In the genomic region with DNA sequence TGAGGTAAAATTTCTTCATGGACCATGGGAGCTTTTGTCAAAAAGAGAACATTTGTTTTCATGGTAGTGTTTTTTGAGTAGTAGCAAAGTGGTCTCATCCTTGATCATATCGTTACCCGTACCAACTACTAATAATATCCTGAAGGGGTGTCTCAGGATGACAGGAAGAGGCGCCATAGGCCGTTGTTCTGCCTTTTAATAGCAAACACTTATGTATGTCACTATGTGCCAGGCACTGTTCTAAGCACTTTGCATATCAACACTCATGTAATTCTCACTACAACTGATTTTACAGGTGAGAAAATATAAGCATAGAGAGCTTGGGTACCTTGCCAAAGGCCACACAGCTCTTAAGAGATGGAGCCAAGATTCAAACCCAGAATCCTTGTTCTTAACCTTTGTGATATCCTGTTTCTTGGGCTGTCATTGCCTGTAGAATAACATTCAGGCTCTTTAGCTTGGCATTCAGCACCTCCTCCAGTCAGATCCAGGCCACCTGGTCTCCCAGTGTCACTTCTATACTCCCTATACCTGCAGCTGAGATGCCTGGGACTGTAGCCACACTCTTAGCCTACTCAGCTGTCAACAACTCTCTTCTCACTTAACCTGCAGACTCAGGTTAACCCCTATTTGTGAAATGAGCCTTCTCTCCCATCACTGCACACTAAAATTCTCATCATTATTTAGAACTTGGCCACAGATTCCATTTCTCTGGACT, we compare ENCODE assay signal across 29 cellular contexts.
"Had no signal": no experiment of that assay in that cellular context is flagged by ENCODE, and none has a peak within 500 bp of the region (broad histone marks: within the 10 kb centered on the region; RNA-seq: fewer than 3 reads in every experiment).

No MANE protein-coding gene starts in this region.

- H3K27me3 ChIP-seq: brain microvascular endothelial cell, esophagus muscularis mucosa, foreskin keratinocyte, gastrocnemius medialis had no signal

- H3K27ac ChIP-seq: brain microvascular endothelial cell, esophagus muscularis mucosa, foreskin keratinocyte, gastrocnemius medialis, WERI-Rb-1 had no signal

- H3K4me3 ChIP-seq: esophagus muscularis mucosa, gastrocnemius medialis had no signal

- H3K4me1 ChIP-seq: esophagus muscularis mucosa, foreskin keratinocyte had no signal

- ATAC-seq: activated CD4-positive, CD25-positive, alpha-beta regulatory T cell treated with anti-CD3 and anti-CD28 coated beads, Interleukin-2, amount 50 U/mL, for 24 hours; activated CD8-positive, alpha-beta T cell treated with anti-CD3 and anti-CD28 coated beads for 36 hours; activated T-cell treated with anti-CD3 and anti-CD28 coated beads, Interleukin-2, amount 50 U/mL, for 4 hours; activated T-helper 17 cell treated with anti-CD3 and anti-CD28 coated beads, Interleukin-2, amount 50 U/mL, for 72 hours; effector memory CD8-positive, alpha-beta T cell; foreskin keratinocyte; gastrocnemius medialis; T-helper 17 cell had no signal

- H3K9me3 ChIP-seq: esophagus muscularis mucosa, gastrocnemius medialis had no signal

- DNase-seq: activated B cell treated with CpG ODN at 0.5 μM for 24 hours; activated CD4-positive, alpha-beta T cell treated with anti-CD3 and anti-CD28 coated beads for 48 hours; activated CD4-positive, alpha-beta T cell treated with anti-CD3 and anti-CD28 coated beads, Interleukin-2, amount 50 U/mL, for 1 hour; activated CD4-positive, alpha-beta T cell treated with anti-CD3 and anti-CD28 coated beads, Interleukin-2, amount 50 U/mL, for 48 hours; activated CD8-positive, alpha-beta memory T cell treated with anti-CD3 and anti-CD28 coated beads for 24 hours; activated CD8-positive, alpha-beta T cell treated with anti-CD3 and anti-CD28 coated beads for 36 hours; activated effector memory CD4-positive, alpha-beta T cell treated with Interleukin-2 at 50 U/mL for 16 hours; activated gamma-delta T cell treated with Interleukin-2 at 50 U/mL for 16 hours; activated naive CD4-positive, alpha-beta T cell treated with anti-CD3 and anti-CD28 coated beads, Interleukin-2, amount 50 U/mL, for 16 hours; activated naive CD4-positive, alpha-beta T cell treated with Interleukin-2 at 50 U/mL for 16 hours; activated T-cell treated with anti-CD3 and anti-CD28 coated beads, Interleukin-2, amount 50 U/mL, for 4 hours; amniotic stem cell; anterior cingulate cortex; brain microvascular endothelial cell; caudate nucleus; cortex of kidney; dermis blood vessel endothelial cell; effector CD4-positive, alpha-beta T cell; effector memory CD8-positive, alpha-beta T cell; erythroblast; foreskin keratinocyte; gastrocnemius medialis; T-helper 1 cell; T-helper 17 cell; T1000; WERI-Rb-1 had no signal
